Comparison of ENCODE assay signal across 8 cellular contexts in genomic region chr17:39244600-39245570, GRCh38. TPM values are rescaled to one million over a fixed set of nuclear protein-coding genes. Genes with fewer than 3 reads are reported as not detected.
DNase-seq lines count a peak whose midpoint lies in the region; ATAC-seq and TF ChIP-seq lines count a peak whose summit lies in the region.

No MANE protein-coding gene starts in this region.

- ATAC-seq in GM19324 (IDR thresholded peaks at IDR 0.05; ENCODE audit: low FRiP score, unreplicated experiment) (peak; percentile 47), T-cell (replicated peaks in 1 of 4) (peak; percentile 89 to 93 (median 92)), GM18520 (IDR thresholded peaks at IDR 0.05; ENCODE audit: unreplicated experiment) (no peak)

- intact Hi-C loops in adrenal gland (cut with DNase I) (loop anchor here (5.0 kb wide), 1 partner anchor 38 kb away; no protein-coding TSS in a partner anchor), left ventricle myocardium inferior (cut with micrococcal nuclease) (loop anchor here (10.0 kb wide), 1 partner anchor 80 kb away; the partner anchor contains the start of gene ARL5C)

- H3K9me3 Mint-ChIP-seq in T-cell: no peaks in the 10 kb centered on the region

- peaks cover 0 to 2% of the 10 kb centered on the region in 2 donors for H3K27me3 Mint-ChIP-seq in T-cell

- no peaks in the 10 kb centered on the region for H3K36me3 Mint-ChIP-seq in T-cell

- H3K4me3 ChIP-seq in AG04450 (ENCODE audit: low read depth, low read length) (no peak overlapping the region), adrenal gland (no peak overlapping the region), left ventricle myocardium inferior (no peak overlapping the region)

- H3K27ac Mint-ChIP-seq in T-cell: no peak overlapping the region

- H3K4me1 Mint-ChIP-seq in T-cell: peaks cover 12 to 15% (median 14%) of the 10 kb centered on the region in 3 donors

- H3K4me3 Mint-ChIP-seq in T-cell: no peak overlapping the region

- H3K36me3 ChIP-seq in adrenal gland (replicated peaks in 1 of 2): no peaks in the 10 kb centered on the region
- H3K36me3 ChIP-seq in left ventricle myocardium inferior: no peaks in the 10 kb centered on the region

- H3K9me3 ChIP-seq in AG04450 (ENCODE audit: control insufficient read depth, insufficient read depth, low read length) (no peaks in the 10 kb centered on the region), adrenal gland (replicated peaks in 1 of 3) (no peaks in the 10 kb centered on the region), left ventricle myocardium inferior (replicated peaks) (no peaks in the 10 kb centered on the region)

- no peak for TF ChIP-seq POLR2A in adrenal gland (IDR thresholded peaks at IDR 0.05)

- H3K4me1 ChIP-seq in adrenal gland (replicated peaks in 1 of 2) (no peaks in the 10 kb centered on the region), left ventricle myocardium inferior (peaks cover 18% of the 10 kb centered on the region)

- CTCF ChIA-PET in AG04450 (lab: Charles Lee): interaction anchor here (0.5 to 6.2 kb wide), 36 partner anchors 8 to 1633 kb away, joined by 3 to 38 read pairs (median 4); partner anchors contain the start of genes ARL5C, RPL23 and STAC2
- CTCF ChIA-PET in T-cell (lab: Charles Lee): interaction anchor here (0.6 to 3.8 kb wide), 16 partner anchors 9 to 270 kb away, joined by 3 to 51 read pairs (median 6); partner anchors contain the start of genes MED1 (in 1 of the 2) and RPL19 (in 1 of the 2)

- POLR2A ChIA-PET in AG04450 (lab: Yijun Ruan, JAX): interaction anchor here (0.5 to 1.6 kb wide), 4 partner anchors 36 to 81 kb away, joined by 3 to 6 read pairs (median 5); partner anchors contain the start of gene RPL19
- POLR2A ChIA-PET in T-cell (lab: Charles Lee): interaction anchor here (0.6 to 0.7 kb wide), 3 partner anchors 13 to 485 kb away, joined by 3 to 14 read pairs (median 3); no protein-coding TSS in a partner anchor

- H3K27ac ChIP-seq in AG04450 (ENCODE audit: low read depth, low read length) (no peak overlapping the region), adrenal gland (no peak overlapping the region), left ventricle myocardium inferior (replicated peaks) (no peak overlapping the region)

- H3K27me3 ChIP-seq in AG04450 (ENCODE audit: control insufficient read depth, insufficient read depth, low read length) (no peaks in the 10 kb centered on the region), adrenal gland (no peaks in the 10 kb centered on the region), left ventricle myocardium inferior (ENCODE audit: low read depth) (peaks cover 9% of the 10 kb centered on the region)

- DNase-seq in AG04450 (ENCODE audit: low read depth, low spot score) (peak; percentile 54), NCI-H1694 treated with DMSO at 0.1 percent for 48 hours (lab: John Stamatoyannopoulos, UW) (peak; percentile 73), T-cell (peak; percentile 58 to 90 (median 79)), adrenal gland (peak; percentile 80 to 96 (median 90)), left ventricle myocardium inferior (peak; percentile 77), retina (peak; percentile 85)

- TF ChIP-seq CTCF in AG04450 (IDR thresholded peaks at IDR 0.05; ENCODE audit: low read depth, low read length): peak; percentile 97
- peak; percentile 87 to 98 (median 93) for TF ChIP-seq CTCF in adrenal gland (IDR thresholded peaks at IDR 0.05)
- TF ChIP-seq CTCF in left ventricle myocardium inferior (IDR thresholded peaks at IDR 0.05; ENCODE audit: borderline replicate concordance): peak; percentile 96

- WGBS in adrenal gland, 4 donors: 30 to 40% (median 35%) methylated on average over 6 of the region's 6 CpGs

RNA-seq across cellular contexts. Expression of gene STAC2, which starts 19.1 kb away (rescaled TPM):
- polyA plus RNA-seq in AG04450 (2011; rRNA removed): 0.04 TPM in 1 of 2 replicates, not detected in the other
- not detected in 2 replicates for polyA minus RNA-seq in AG04450 (2011; rRNA and poly(A)+ RNA removed)
- total RNA-seq in T-cell: under 1 TPM in 3 of 5 donors, not detected in 2; 0.12 to 0.15 (median 0.13) TPM
- 1 to 10 TPM in 1 of 8 donors, under 1 TPM in 3, not detected in 4; 0.22 to 1.1 (median 0.60) TPM for total RNA-seq in adrenal gland
- polyA plus RNA-seq in adrenal gland: 1 to 10 TPM in 1 of 3 donors, under 1 TPM in 2; 0.48 to 1.0 (median 0.48) TPM
- total RNA-seq in left ventricle myocardium inferior: 0.36 TPM

RNA-seq across cellular contexts. Expression of gene RPL19, which starts 44.8 kb away (rescaled TPM):
- polyA plus RNA-seq in AG04450 (2011; rRNA removed) (1,791 and 1,924 TPM in 2 replicates), adrenal gland (1,000 to 10,000 TPM; 2,256 to 4,908 (median 2,700) TPM)
- polyA minus RNA-seq in AG04450 (2011; rRNA and poly(A)+ RNA removed): 660 and 768 TPM in 2 replicates
- total RNA-seq in T-cell (1,000 to 10,000 TPM; 2,988 to 3,293 (median 3,174) TPM), adrenal gland (1,000 to 10,000 TPM; 1,513 to 2,859 (median 2,022) TPM), left ventricle myocardium inferior (944 TPM)

RNA-seq across cellular contexts. Expression of gene CACNB1, which starts 47.4 kb away (rescaled TPM):
- polyA plus RNA-seq in AG04450 (2011; rRNA removed): 3.2 and 3.7 TPM in 2 replicates
- 10.8 and 14.6 TPM in 2 replicates for polyA minus RNA-seq in AG04450 (2011; rRNA and poly(A)+ RNA removed)
- total RNA-seq in T-cell: 10 to 100 TPM; 10.8 to 23.2 (median 21.4) TPM
- total RNA-seq in adrenal gland: 1 to 10 TPM in 7 of 8 donors, under 1 TPM in 1; 0.85 to 9.1 (median 5.4) TPM
- 10 to 100 TPM in 2 of 3 donors, 1 to 10 TPM in 1; 3.8 to 28.8 (median 10.5) TPM for polyA plus RNA-seq in adrenal gland
- 3.7 TPM for total RNA-seq in left ventricle myocardium inferior
